Comparison of ENCODE assay signal across 10 cellular contexts in the genomic region with DNA sequence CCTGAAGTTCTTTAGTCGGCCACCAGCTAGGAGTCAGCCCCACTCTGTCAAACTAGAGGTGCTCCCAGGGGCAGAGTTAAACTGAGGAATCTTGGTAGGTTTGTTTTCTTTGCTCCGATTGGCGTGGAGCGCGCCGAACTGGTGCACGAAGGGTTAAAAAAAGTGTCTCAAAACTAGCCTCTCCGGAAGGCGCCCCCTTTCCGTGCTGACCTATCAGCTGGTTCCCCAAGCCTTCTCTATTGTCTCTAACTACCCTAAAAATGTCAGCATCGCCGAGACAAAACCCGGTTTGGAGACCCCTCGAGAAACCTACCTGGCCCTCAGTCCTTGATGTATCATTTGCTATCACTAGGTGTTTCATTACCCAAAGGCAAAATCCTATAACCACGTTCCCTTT. TPM values are rescaled to one million over a fixed set of nuclear protein-coding genes. Genes with fewer than 3 reads are reported as not detected.
DNase-seq lines count a peak whose midpoint lies in the region; FAIRE-seq and TF ChIP-seq lines count a peak whose summit lies in the region.
"Had no signal": no experiment of that assay in that cellular context is flagged by ENCODE, and none has a peak within 500 bp of the region (broad histone marks: within the 10 kb centered on the region; RNA-seq: fewer than 3 reads in every experiment).

No MANE protein-coding gene starts in this region.

- TF ChIP-seq EP300 in suprapubic skin (IDR thresholded peaks at IDR 0.05) = no peak

- DNase-seq in NCI-H1092 treated with DMSO at 0.1 percent for 48 hours (lab: John Stamatoyannopoulos, UW) = peak; percentile 49
- no peak for DNase-seq in NCI-H1092 (lab: John Stamatoyannopoulos, UW)
- DNase-seq in astrocyte (ENCODE audit: low read depth) = peak; percentile 56
- peak; percentile 54 for DNase-seq in kidney
- no peak for DNase-seq in suprapubic skin (ENCODE audit: low spot score in 2 of 2)
- DNase-seq in NCI-H146 treated with DMSO at 0.1 percent for 48 hours (lab: John Stamatoyannopoulos, UW; ENCODE audit: unreplicated experiment) = no peak
- no peak for DNase-seq in immature natural killer cell
- DNase-seq in foreskin melanocyte = no peak
- DNase-seq: AML-193 had no signal

- TF ChIP-seq CTCF in astrocyte (IDR thresholded peaks at IDR 0.05; ENCODE audit: insufficient read depth, low read depth, low read length) = no peak
- TF ChIP-seq CTCF in kidney (IDR thresholded peaks at IDR 0.05; ENCODE audit: borderline replicate concordance, extremely low read depth, insufficient read depth) = no peak
- no peak for TF ChIP-seq CTCF in suprapubic skin (IDR thresholded peaks at IDR 0.05)

- H4K20me1 ChIP-seq in astrocyte (ENCODE audit: insufficient read depth, low read length) = peaks cover 26% of the 10 kb centered on the region

- H3K4me1 Mint-ChIP-seq in astrocyte (ENCODE audit: low read depth, unreplicated experiment) (peaks cover 7% of the 10 kb centered on the region), immature natural killer cell (peaks cover 22 to 30% of the 10 kb centered on the region in 2 donors)

- no peaks in the 10 kb centered on the region for H3K36me3 ChIP-seq in astrocyte (ENCODE audit: insufficient read depth, low read length)
- H3K36me3 ChIP-seq in kidney (ENCODE audit: control insufficient read depth in 1 of 2, insufficient read depth in 2 of 2, low read length in 2 of 2) = no peaks in the 10 kb centered on the region
- H3K36me3 ChIP-seq in suprapubic skin = no peaks in the 10 kb centered on the region

- H2AFZ ChIP-seq in astrocyte (ENCODE audit: low read depth, low read length) = no peak overlapping the region

- H3K27ac ChIP-seq in astrocyte (ENCODE audit: low read depth, low read length) (peak overlapping the region; percentile 91), kidney (ENCODE audit: low read depth in 2 of 2, low read length in 2 of 2) (peak overlapping the region; percentile 7 to 71), suprapubic skin (peak overlapping the region; percentile 78)
- H3K27ac ChIP-seq: HL-60 had no signal

- H3K27me3 Mint-ChIP-seq in astrocyte (ENCODE audit: low read depth, unreplicated experiment) = no peaks in the 10 kb centered on the region
- peaks cover 10 to 15% (median 12%) of the 10 kb centered on the region in 3 donors for H3K27me3 Mint-ChIP-seq in immature natural killer cell (ENCODE audit: low read depth in 3 of 3)

- peaks cover 17% of the 10 kb centered on the region for H3K36me3 Mint-ChIP-seq in astrocyte (ENCODE audit: low read depth, unreplicated experiment)
- H3K36me3 Mint-ChIP-seq in immature natural killer cell = peaks cover under 1 to 11% (median under 1%) of the 10 kb centered on the region in 3 donors

- H3K4me3 ChIP-seq in astrocyte (ENCODE audit: insufficient read depth, low read depth, low read length) (peak overlapping the region; percentile 96), kidney (ENCODE audit: low read length in 2 of 2) (peak overlapping the region; percentile 73 to 75), suprapubic skin (peak overlapping the region; percentile 77)

- 4% methylated on average over 15 of the region's 15 CpGs for WGBS in suprapubic skin

- peak overlapping the region; percentile 94 for H3K4me2 ChIP-seq in astrocyte (ENCODE audit: low read length)

- H3K4me3 Mint-ChIP-seq in astrocyte (ENCODE audit: unreplicated experiment) (no peak overlapping the region), immature natural killer cell (peak overlapping the region in 2 of 5 donors; percentile 76 to 82)

- H3K79me2 ChIP-seq in astrocyte (ENCODE audit: insufficient read depth, low read length) = peaks cover 87% of the 10 kb centered on the region

- H3K9ac ChIP-seq in astrocyte (ENCODE audit: low read length) (peak overlapping the region; percentile 99), kidney (ENCODE audit: low read length in 2 of 2) (peak overlapping the region; percentile 49 to 56)

- TF ChIP-seq POLR2A in suprapubic skin (IDR thresholded peaks at IDR 0.05) = no peak

- H3K9me3 ChIP-seq in astrocyte (ENCODE audit: insufficient read depth, low read depth, low read length) = no peaks in the 10 kb centered on the region
- no peaks in the 10 kb centered on the region for H3K9me3 ChIP-seq in kidney (ENCODE audit: control insufficient read depth in 1 of 2, low read length in 2 of 2)
- no peaks in the 10 kb centered on the region for H3K9me3 ChIP-seq in suprapubic skin

- H3K9me3 Mint-ChIP-seq in astrocyte (ENCODE audit: unreplicated experiment) (no peaks in the 10 kb centered on the region), immature natural killer cell (no peaks in the 10 kb centered on the region)

- H3K4me1 ChIP-seq in astrocyte (ENCODE audit: insufficient read depth, low read length) = peaks cover 17% of the 10 kb centered on the region
- peaks cover 0 to 7% of the 10 kb centered on the region in 2 donors for H3K4me1 ChIP-seq in kidney (ENCODE audit: control insufficient read depth in 1 of 2, insufficient read depth in 1 of 2, low read depth in 1 of 2, low read length in 2 of 2)
- peaks cover 48% of the 10 kb centered on the region for H3K4me1 ChIP-seq in suprapubic skin

- intact Hi-C loops in kidney (cut with DNase I) = loop anchor here (10.0 kb wide), 1 partner anchor 167 kb away; no protein-coding TSS in a partner anchor

- H3K27me3 ChIP-seq in astrocyte (ENCODE audit: insufficient read depth, low read length) (no peaks in the 10 kb centered on the region), suprapubic skin (no peaks in the 10 kb centered on the region)

- H3K27ac Mint-ChIP-seq in astrocyte (ENCODE audit: unreplicated experiment) = peak overlapping the region; percentile 99
- no peak overlapping the region for H3K27ac Mint-ChIP-seq in immature natural killer cell

- FAIRE-seq in astrocyte (lab: Jason Lieb, UNC) = no peak
- FAIRE-seq in kidney (lab: Jason Lieb, UNC) = no peak

RNA-seq across cellular contexts. Expression of a gene that starts 2.2 kb away (rescaled TPM):
- total RNA-seq in astrocyte (308 and 330 TPM in 2 replicates), kidney (12.2 TPM), suprapubic skin (1 to 10 TPM in 3 of 4 donors, under 1 TPM in 1; 0.60 to 3.9 (median 3.0) TPM)
- polyA plus RNA-seq in kidney (ENCODE audit: insufficient read depth, low read depth, low replicate concordance) (1.4 TPM), immature natural killer cell (under 1 TPM in 1 of 3 donors, not detected in 2; 0.07 TPM)

Comparison
In these comparisons a context has a peak if more than half of its experiments do, and no peak if none do; other contexts are left out.
1. DNase-seq: peak in NCI-H1092 treated with DMSO at 0.1 percent for 48 hours (single experiment), astrocyte (single experiment) and kidney (single experiment); none in NCI-H1092 (single experiment), suprapubic skin (0 of 2), NCI-H146 treated with DMSO at 0.1 percent for 48 hours (single experiment), immature natural killer cell (0 of 3) and foreskin melanocyte (single experiment).
2. H3K27ac ChIP-seq: peak in every context shown above with its lines; median percentile 91 in astrocyte; 78 in suprapubic skin; 39 in kidney.
3. RNA of a gene that starts 2.2 kb away (total RNA-seq): 308 to 330 TPM in astrocyte; 12.2 TPM in kidney (single experiment) and 0.60 to 3.9 TPM in suprapubic skin; every median in the first group is over 10 times any median in the second.
4. Peak in every context shown above with its lines, with median percentiles within 50 percentile points of each other: H3K4me3 ChIP-seq.